ENCODE assay signal across 16 cellular contexts in the genomic region with DNA sequence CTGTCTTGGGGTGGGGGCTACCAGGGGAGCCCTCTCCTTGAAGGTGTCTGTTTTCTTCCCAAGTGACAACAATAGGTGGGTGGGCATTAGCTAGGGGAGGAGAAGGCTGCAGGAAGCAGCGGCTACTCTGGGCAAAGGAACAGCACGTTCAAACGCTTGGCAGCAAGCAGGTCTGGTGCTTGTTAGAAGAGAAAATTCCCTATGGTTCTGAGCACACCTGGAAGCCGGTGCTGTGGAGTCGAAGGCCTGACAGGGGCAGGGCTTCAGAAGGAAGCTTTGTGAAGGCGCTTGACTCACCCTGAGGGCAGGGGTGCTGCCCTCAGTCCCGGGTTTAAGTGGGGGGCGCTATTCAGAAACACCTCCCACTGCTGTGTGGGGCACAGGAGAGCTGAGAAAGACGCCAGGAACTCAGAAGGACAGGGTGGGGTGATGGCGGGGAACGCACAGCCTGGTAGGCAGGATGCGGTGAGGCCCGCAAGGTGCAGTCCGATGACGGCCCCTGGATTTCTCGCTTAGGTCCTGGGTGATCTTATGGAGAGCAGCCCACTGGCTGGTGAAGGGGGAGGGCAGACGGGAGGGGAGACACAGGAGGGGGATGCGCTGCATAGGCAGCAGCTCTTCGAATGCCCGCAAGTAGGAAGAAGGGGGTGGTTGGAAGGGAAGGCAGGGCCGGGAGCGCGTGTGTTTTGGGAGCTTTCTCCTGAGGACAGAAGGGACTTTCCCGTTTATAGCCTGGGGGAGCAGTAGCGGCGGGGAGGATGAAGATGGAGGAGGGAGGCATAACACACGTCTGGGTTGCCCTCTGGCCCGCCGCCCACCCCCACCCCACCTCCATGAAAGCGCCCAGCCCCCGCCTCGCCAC. TPM values are rescaled to one million over a fixed set of nuclear protein-coding genes. Genes with fewer than 3 reads are reported as not detected.
DNase-seq lines count a peak whose midpoint lies in the region; ATAC-seq and TF ChIP-seq lines count a peak whose summit lies in the region.
"Had no signal": no experiment of that assay in that cellular context is flagged by ENCODE, and none has a peak within 500 bp of the region (broad histone marks: within the 10 kb centered on the region; RNA-seq: fewer than 3 reads in every experiment).

No MANE protein-coding gene starts in this region.

- H3K27me3 Mint-ChIP-seq in activated naive CD8-positive, alpha-beta T cell, result peaks cover 1% of the 10 kb centered on the region
- H3K27me3 Mint-ChIP-seq in activated naive CD8-positive, alpha-beta T cell treated with anti-CD3 and anti-CD28 coated beads for 36 hours, result peaks cover 33% of the 10 kb centered on the region
- H3K27me3 Mint-ChIP-seq in IgD-negative memory B cell, result peaks cover 14% of the 10 kb centered on the region

- H3K4me1 ChIP-seq in iPS-20b (ENCODE audit: insufficient read depth, low read length), result peaks cover 13% of the 10 kb centered on the region
- peaks cover 7 to 68% (median 35%) of the 10 kb centered on the region in 6 donors for H3K4me1 ChIP-seq in spleen

- H3K4me3 Mint-ChIP-seq in activated naive CD8-positive, alpha-beta T cell, result peak overlapping the region; percentile 30
- no peak overlapping the region for H3K4me3 Mint-ChIP-seq in activated naive CD8-positive, alpha-beta T cell treated with anti-CD3 and anti-CD28 coated beads for 36 hours
- peak overlapping the region in 3 of 4 donors; percentile 25 to 66 (median 51) for H3K4me3 Mint-ChIP-seq in IgD-negative memory B cell

- H3K9ac ChIP-seq in iPS-20b (ENCODE audit: low read depth, low read length), result no peak overlapping the region

- H3K9me3 ChIP-seq in iPS-20b (ENCODE audit: insufficient read depth, low read depth, low read length) (no peaks in the 10 kb centered on the region), spleen (no peaks in the 10 kb centered on the region)
- H3K9me3 ChIP-seq: left ventricle myocardium inferior had no signal

- 64 to 77% (median 68%) methylated on average over 30 to 32 of the region's 32 CpGs for WGBS in spleen, 5 donors

- DNase-seq in activated naive CD8-positive, alpha-beta T cell treated with anti-CD3 and anti-CD28 coated beads for 36 hours, result no peak
- peak; percentile 69 for DNase-seq in spleen
- DNase-seq in 8988T, result no peak
- no peak for DNase-seq in glomerular visceral epithelial cell (ENCODE audit: extremely low spot score)
- DNase-seq: central memory CD4-positive, alpha-beta T cell; left ventricle myocardium inferior; naive thymus-derived CD4-positive, alpha-beta T cell; NCI-H187; NCI-H446 treated with DMSO at 0.1 percent for 48 hours; SHP77 had no signal

- H3K27ac ChIP-seq in iPS-20b (ENCODE audit: low read length) (no peak overlapping the region), spleen (no peak overlapping the region)
- H3K27ac ChIP-seq: left ventricle myocardium inferior had no signal

- ATAC-seq in HG03442 (IDR thresholded peaks at IDR 0.05; ENCODE audit: unreplicated experiment), result no peak
- ATAC-seq: activated CD4-positive, CD25-positive, alpha-beta regulatory T cell treated with anti-CD3 and anti-CD28 coated beads, Interleukin-2, amount 50 U/mL, for 24 hours; naive thymus-derived CD4-positive, alpha-beta T cell had no signal

- no peaks in the 10 kb centered on the region for H3K36me3 Mint-ChIP-seq in activated naive CD8-positive, alpha-beta T cell
- no peaks in the 10 kb centered on the region for H3K36me3 Mint-ChIP-seq in activated naive CD8-positive, alpha-beta T cell treated with anti-CD3 and anti-CD28 coated beads for 36 hours
- peaks cover 2% of the 10 kb centered on the region for H3K36me3 Mint-ChIP-seq in IgD-negative memory B cell

- H3K9me3 Mint-ChIP-seq in activated naive CD8-positive, alpha-beta T cell (ENCODE audit: low read depth), result no peaks in the 10 kb centered on the region
- no peaks in the 10 kb centered on the region for H3K9me3 Mint-ChIP-seq in activated naive CD8-positive, alpha-beta T cell treated with anti-CD3 and anti-CD28 coated beads for 36 hours
- H3K9me3 Mint-ChIP-seq in IgD-negative memory B cell, result no peaks in the 10 kb centered on the region
- H3K9me3 Mint-ChIP-seq: naive thymus-derived CD4-positive, alpha-beta T cell had no signal

- peak overlapping the region; percentile 40; the same call in 1 of the 2 replicates for H3K4me3 ChIP-seq in iPS-20b (ENCODE audit: low read length)
- no peak overlapping the region for H3K4me3 ChIP-seq in spleen
- H3K4me3 ChIP-seq: left ventricle myocardium inferior had no signal

- peaks cover 12% of the 10 kb centered on the region for H3K4me1 Mint-ChIP-seq in activated naive CD8-positive, alpha-beta T cell (ENCODE audit: low read depth)
- peaks cover 11% of the 10 kb centered on the region for H3K4me1 Mint-ChIP-seq in activated naive CD8-positive, alpha-beta T cell treated with anti-CD3 and anti-CD28 coated beads for 36 hours
- H3K4me1 Mint-ChIP-seq in IgD-negative memory B cell, result peaks cover 4 to 11% (median 6%) of the 10 kb centered on the region in 3 donors

- no peak for TF ChIP-seq POLR2A in spleen (IDR thresholded peaks at IDR 0.05)

- H3K27me3 ChIP-seq in iPS-20b (ENCODE audit: insufficient read depth, low read length) (peaks cover 43% of the 10 kb centered on the region), spleen (replicated peaks in 1 of 7) (peaks cover 0 to 42% (median 6%) of the 10 kb centered on the region in 7 donors)

- no peak overlapping the region for H3K27ac Mint-ChIP-seq in activated naive CD8-positive, alpha-beta T cell
- H3K27ac Mint-ChIP-seq in activated naive CD8-positive, alpha-beta T cell treated with anti-CD3 and anti-CD28 coated beads for 36 hours, result no peak overlapping the region
- H3K27ac Mint-ChIP-seq in IgD-negative memory B cell, result peak overlapping the region in 1 of 3 donors; percentile 28

- TF ChIP-seq CTCF in spleen (IDR thresholded peaks at IDR 0.05 in 8 of 11, conservative IDR thresholded peaks at IDR 0.05 in 3 of 11), result no peak

- intact Hi-C loops in spleen (cut with DNase I; ENCODE audit: low total_unique reads), result loop anchor here (5.0 kb wide), 1 partner anchor 56 kb away; the partner anchor contains the start of gene TOP2A

- H3K36me3 ChIP-seq in iPS-20b (ENCODE audit: insufficient read depth, low read depth, low read length), result no peaks in the 10 kb centered on the region
- peaks cover 0 to 13% (median 5%) of the 10 kb centered on the region in 6 donors for H3K36me3 ChIP-seq in spleen

RNA-seq across cellular contexts. Expression of gene GJD3, which starts 3.2 kb away (rescaled TPM):
- total RNA-seq in activated naive CD8-positive, alpha-beta T cell treated with anti-CD3 and anti-CD28 coated beads for 36 hours, result not detected
- polyA plus RNA-seq in IgD-negative memory B cell (not detected), spleen (1 to 10 TPM in 1 of 3 donors, under 1 TPM in 2; 0.20 to 1.1 (median 0.33) TPM)
- 10 to 100 TPM in 4 of 7 donors, 1 to 10 TPM in 3; 7.3 to 15.0 (median 10.4) TPM for total RNA-seq in spleen
- total RNA-seq: HT-29 had no signal
- polyA plus RNA-seq: naive thymus-derived CD4-positive, alpha-beta T cell had no signal

RNA-seq across cellular contexts. Expression of gene RARA, which starts 52.3 kb away (rescaled TPM):
- 10 to 100 TPM; 31.2 to 33.3 TPM for total RNA-seq in activated naive CD8-positive, alpha-beta T cell treated with anti-CD3 and anti-CD28 coated beads for 36 hours
- 13.7 TPM for polyA plus RNA-seq in IgD-negative memory B cell
- 10 to 100 TPM; 56.6 to 95.1 (median 71.2) TPM for total RNA-seq in spleen
- 10 to 100 TPM; 13.3 to 28.3 (median 14.8) TPM for polyA plus RNA-seq in spleen

RNA-seq across cellular contexts. Expression of gene TOP2A, which starts 56.4 kb away (rescaled TPM):
- total RNA-seq in activated naive CD8-positive, alpha-beta T cell treated with anti-CD3 and anti-CD28 coated beads for 36 hours, result 100 to 1,000 TPM; 244 to 245 TPM
- not detected for polyA plus RNA-seq in IgD-negative memory B cell
- 10 to 100 TPM in 5 of 7 donors, 1 to 10 TPM in 2; 5.5 to 37.5 (median 14.4) TPM for total RNA-seq in spleen
- 10 to 100 TPM in 1 of 3 donors, 1 to 10 TPM in 2; 5.8 to 27.5 (median 8.1) TPM for polyA plus RNA-seq in spleen
- polyA plus RNA-seq: naive thymus-derived CD4-positive, alpha-beta T cell had no signal

Comparison
In these comparisons a context has a peak if more than half of its experiments do, and no peak if none do; other contexts are left out.
1. RNA of gene GJD3, which starts 3.2 kb away (total RNA-seq): 7.3 to 15.0 TPM in spleen; not detected in activated naive CD8-positive, alpha-beta T cell treated with anti-CD3 and anti-CD28 coated beads for 36 hours; every median in the first group is over 4 times any median in the second.
2. RNA of gene TOP2A, which starts 56.4 kb away (total RNA-seq): 244 to 245 TPM in activated naive CD8-positive, alpha-beta T cell treated with anti-CD3 and anti-CD28 coated beads for 36 hours; 5.5 to 37.5 TPM in spleen; every median in the first group is over 4 times any median in the second.